In the genomic region with DNA sequence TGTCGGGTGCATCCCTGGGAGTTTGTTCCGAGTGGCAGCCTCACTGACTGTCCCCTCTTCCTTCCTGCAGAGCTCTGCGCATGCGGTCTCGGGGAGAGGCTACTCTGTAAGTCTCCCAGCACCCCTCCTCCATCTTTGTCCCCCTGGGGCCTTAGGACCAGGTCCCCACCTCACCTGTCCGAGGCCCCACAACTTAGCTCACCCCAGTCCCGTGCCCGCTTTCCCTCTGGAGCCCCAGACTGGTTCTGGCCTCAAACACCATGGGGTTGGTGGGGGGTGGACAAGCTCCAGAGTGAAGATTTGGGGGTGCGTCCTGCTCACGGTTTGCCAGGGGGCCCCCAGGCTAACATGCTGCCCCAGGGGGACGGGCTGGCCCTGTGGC, we compare ENCODE assay signal across 7 cellular contexts.
"Had no signal": no experiment of that assay in that cellular context is flagged by ENCODE, and none has a peak within 500 bp of the region (broad histone marks: within the 10 kb centered on the region; RNA-seq: fewer than 3 reads in every experiment).

No MANE protein-coding gene starts in this region.

- H3K4me1 ChIP-seq: HAP-1 had no signal

- DNase-seq: Karpas-422, KBM-7 had no signal

- H3K4me2 ChIP-seq: GM23338, KMS-11 had no signal

- H3K4me3 ChIP-seq: GM23338, HAP-1 had no signal

- ATAC-seq: GM23338, HepG2 had no signal

- H2AFZ ChIP-seq: GM23338 had no signal

- H3K36me3 ChIP-seq: HAP-1 had no signal

- H3K9ac ChIP-seq: KMS-11 had no signal

- H3K27ac ChIP-seq: HL-60, KMS-11 had no signal
